ENCODE assay signal across 31 cellular contexts in genomic region chr3:184791134-184791533, GRCh38. TPM values are rescaled to one million over a fixed set of nuclear protein-coding genes. Genes with fewer than 3 reads are reported as not detected.
DNase-seq lines count a peak whose midpoint lies in the region; ATAC-seq and TF ChIP-seq lines count a peak whose summit lies in the region.
"Had no signal": no experiment of that assay in that cellular context is flagged by ENCODE, and none has a peak within 500 bp of the region (broad histone marks: within the 10 kb centered on the region; RNA-seq: fewer than 3 reads in every experiment).

No MANE protein-coding gene starts in this region.

- POLR2A ChIA-PET in WTC11 (lab: Charles Lee): no interaction called here

- H3K36me3 ChIP-seq in esophagus squamous epithelium: no peaks in the 10 kb centered on the region
- H3K36me3 ChIP-seq: gastrocnemius medialis, neural progenitor cell, right atrium auricular region, SJCRH30, tibial nerve had no signal

- DNase-seq in D341Med (ENCODE audit: low spot score) (peak; percentile 9), NCI-H1417 (lab: John Stamatoyannopoulos, UW) (peak in 2 of 3 experiments; percentile 68 to 81), NCI-H2227 treated with DMSO at 0.1 percent for 48 hours (lab: John Stamatoyannopoulos, UW) (peak; percentile 80), WTC11 (ENCODE audit: low spot score) (no peak), esophagus squamous epithelium (lab: John Stamatoyannopoulos, UW) (no peak), activated T-cell treated with anti-CD3 and anti-CD28 coated beads for 4 hours (no peak), CD1c-positive myeloid dendritic cell (ENCODE audit: extremely low spot score) (no peak)
- DNase-seq: activated CD4-positive, alpha-beta T cell treated with anti-CD3 and anti-CD28 coated beads for 36 hours; activated effector memory CD4-positive, alpha-beta T cell treated with anti-CD3 and anti-CD28 coated beads, Interleukin-2, amount 50 U/mL, for 16 hours; AML-193; CD8-positive, alpha-beta T cell; DMS79; gastrocnemius medialis; GF-D8; HCEC 1CT; mammary epithelial cell; NCI-H187; NCI-H524 treated with DMSO at 0.1 percent for 48 hours; SJCRH30; stimulated activated CD4-positive, alpha-beta T cell treated with anti-CD3 and anti-CD28 coated beads, Interleukin-2, amount 100 ng/mL, for 24 hours had no signal

- no peak for TF ChIP-seq POLR2A in esophagus squamous epithelium (IDR thresholded peaks at IDR 0.05)

- no peak overlapping the region for H3K27ac ChIP-seq in esophagus squamous epithelium
- H3K27ac ChIP-seq: A549, gastrocnemius medialis, hepatocyte, KMS-11, neural progenitor cell, right atrium auricular region, SJCRH30, tibial nerve had no signal

- intact Hi-C loops in esophagus squamous epithelium (cut with DNase I): no loop called here

- H3K27me3 ChIP-seq in esophagus squamous epithelium: no peaks in the 10 kb centered on the region
- H3K27me3 ChIP-seq: gastrocnemius medialis, hepatocyte, neural progenitor cell, right atrium auricular region, SJCRH30, tibial nerve had no signal

- H3K9me3 ChIP-seq in esophagus squamous epithelium: no peaks in the 10 kb centered on the region
- H3K9me3 ChIP-seq: A549, gastrocnemius medialis, right atrium auricular region, SJCRH30, tibial nerve had no signal

- H3K4me3 ChIP-seq in esophagus squamous epithelium: no peak overlapping the region
- H3K4me3 ChIP-seq: A549, gastrocnemius medialis, hepatocyte, neural progenitor cell, right atrium auricular region, SJCRH30, smooth muscle cell, tibial nerve had no signal

- 57 to 60% methylated on average over 2 of the region's 3 CpGs for WGBS in esophagus squamous epithelium, 2 donors

- TF ChIP-seq CTCF in WTC11 (IDR thresholded peaks at IDR 0.05) (no peak), esophagus squamous epithelium (IDR thresholded peaks at IDR 0.05) (no peak)

- no peaks in the 10 kb centered on the region; the same call in 1 of the 2 replicates for H3K27me3 Mint-ChIP-seq in WTC11 (ENCODE audit: low read depth)
- H3K27me3 Mint-ChIP-seq: activated CD4-positive, alpha-beta T cell treated with anti-CD3 and anti-CD28 coated beads for 36 hours had no signal

- no peak overlapping the region for H3K4me3 Mint-ChIP-seq in WTC11
- H3K4me3 Mint-ChIP-seq: activated CD4-positive, alpha-beta T cell treated with anti-CD3 and anti-CD28 coated beads for 36 hours; CD8-positive, alpha-beta T cell; central memory CD8-positive, alpha-beta T cell; dendritic cell treated with granulocyte-macrophage colony-stimulating factor and Interleukin-4, amounts not matched to agents 40 ng/mL and 50 ng/mL, for 4 days; neural progenitor cell; T-helper 1 cell treated with Interleukin-12 subunit alpha and Interleukin-12 subunit beta and Interleukin-4 antibody, amounts not matched to agents 30 μg/mL and 1 μg/mL, for 36 hours had no signal

- peaks cover 13% of the 10 kb centered on the region for H3K4me1 Mint-ChIP-seq in WTC11

- ATAC-seq in WTC11 (peak; percentile 56), HG02588 (IDR thresholded peaks at IDR 0.05; ENCODE audit: unreplicated experiment) (no peak)
- ATAC-seq: A549; activated CD4-positive, alpha-beta T cell treated with anti-CD3 and anti-CD28 coated beads for 36 hours; CD8-positive, alpha-beta T cell; gastrocnemius medialis had no signal

- H3K4me1 ChIP-seq in esophagus squamous epithelium: peaks cover 0 to 10% (median 4%) of the 10 kb centered on the region in 3 donors
- H3K4me1 ChIP-seq: A549 had no signal

- CTCF ChIA-PET in WTC11 (lab: Charles Lee): interaction anchor here (0.9 to 3.5 kb wide), 3 partner anchors 10 to 230 kb away, joined by 3 to 18 read pairs (median 3); partner anchors contain the start of gene EPHB3

- H3K36me3 Mint-ChIP-seq in WTC11: no peaks in the 10 kb centered on the region
- H3K36me3 Mint-ChIP-seq: CD8-positive, alpha-beta T cell; neural progenitor cell had no signal

- no peaks in the 10 kb centered on the region; the same call in 1 of the 2 replicates for H3K9me3 Mint-ChIP-seq in WTC11
- H3K9me3 Mint-ChIP-seq: CD8-positive, alpha-beta T cell; central memory CD8-positive, alpha-beta T cell; dendritic cell treated with granulocyte-macrophage colony-stimulating factor and Interleukin-4, amounts not matched to agents 40 ng/mL and 50 ng/mL, for 4 days; neural progenitor cell; T-helper 1 cell treated with Interleukin-12 subunit alpha and Interleukin-12 subunit beta and Interleukin-4 antibody, amounts not matched to agents 30 μg/mL and 1 μg/mL, for 36 hours had no signal

- no peak overlapping the region for H3K27ac Mint-ChIP-seq in WTC11
- H3K27ac Mint-ChIP-seq: activated CD4-positive, alpha-beta T cell treated with anti-CD3 and anti-CD28 coated beads for 36 hours; CD8-positive, alpha-beta T cell; dendritic cell treated with granulocyte-macrophage colony-stimulating factor and Interleukin-4, amounts not matched to agents 40 ng/mL and 50 ng/mL, for 4 days; neural progenitor cell; T-helper 1 cell treated with Interleukin-12 subunit alpha and Interleukin-12 subunit beta and Interleukin-4 antibody, amounts not matched to agents 30 μg/mL and 1 μg/mL, for 36 hours had no signal

TF ChIP-seq in WTC11, 78 proteins besides CTCF, POLR2A, EP300 and RAD21 (continues in another document):
- TF ChIP-seq GABPB1 (CRISPR knock-in tag; IDR thresholded peaks at IDR 0.05) (no peak), ELF4 (CRISPR knock-in tag; IDR thresholded peaks at IDR 0.05; ENCODE audit: low read depth) (no peak), CBFB (CRISPR knock-in tag; IDR thresholded peaks at IDR 0.05; ENCODE audit: low read depth) (no peak), KAT7 (CRISPR knock-in tag; IDR thresholded peaks at IDR 0.05; ENCODE audit: borderline replicate concordance) (no peak), ZNF263 (CRISPR knock-in tag; IDR thresholded peaks at IDR 0.05; ENCODE audit: low read depth) (no peak), USF2 (CRISPR knock-in tag; IDR thresholded peaks at IDR 0.05) (no peak), ZNF281 (CRISPR knock-in tag; IDR thresholded peaks at IDR 0.05) (no peak)
- TF ChIP-seq, protein P1, sequence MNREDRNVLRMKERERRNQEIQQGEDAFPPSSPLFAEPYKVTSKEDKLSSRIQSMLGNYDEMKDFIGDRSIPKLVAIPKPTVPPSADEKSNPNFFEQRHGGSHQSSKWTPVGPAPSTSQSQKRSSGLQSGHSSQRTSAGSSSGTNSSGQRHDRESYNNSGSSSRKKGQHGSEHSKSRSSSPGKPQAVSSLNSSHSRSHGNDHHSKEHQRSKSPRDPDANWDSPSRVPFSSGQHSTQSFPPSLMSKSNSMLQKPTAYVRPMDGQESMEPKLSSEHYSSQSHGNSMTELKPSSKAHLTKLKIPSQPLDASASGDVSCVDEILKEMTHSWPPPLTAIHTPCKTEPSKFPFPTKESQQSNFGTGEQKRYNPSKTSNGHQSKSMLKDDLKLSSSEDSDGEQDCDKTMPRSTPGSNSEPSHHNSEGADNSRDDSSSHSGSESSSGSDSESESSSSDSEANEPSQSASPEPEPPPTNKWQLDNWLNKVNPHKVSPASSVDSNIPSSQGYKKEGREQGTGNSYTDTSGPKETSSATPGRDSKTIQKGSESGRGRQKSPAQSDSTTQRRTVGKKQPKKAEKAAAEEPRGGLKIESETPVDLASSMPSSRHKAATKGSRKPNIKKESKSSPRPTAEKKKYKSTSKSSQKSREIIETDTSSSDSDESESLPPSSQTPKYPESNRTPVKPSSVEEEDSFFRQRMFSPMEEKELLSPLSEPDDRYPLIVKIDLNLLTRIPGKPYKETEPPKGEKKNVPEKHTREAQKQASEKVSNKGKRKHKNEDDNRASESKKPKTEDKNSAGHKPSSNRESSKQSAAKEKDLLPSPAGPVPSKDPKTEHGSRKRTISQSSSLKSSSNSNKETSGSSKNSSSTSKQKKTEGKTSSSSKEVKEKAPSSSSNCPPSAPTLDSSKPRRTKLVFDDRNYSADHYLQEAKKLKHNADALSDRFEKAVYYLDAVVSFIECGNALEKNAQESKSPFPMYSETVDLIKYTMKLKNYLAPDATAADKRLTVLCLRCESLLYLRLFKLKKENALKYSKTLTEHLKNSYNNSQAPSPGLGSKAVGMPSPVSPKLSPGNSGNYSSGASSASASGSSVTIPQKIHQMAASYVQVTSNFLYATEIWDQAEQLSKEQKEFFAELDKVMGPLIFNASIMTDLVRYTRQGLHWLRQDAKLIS (CRISPR knock-in tag; IDR thresholded peaks at IDR 0.05; ENCODE audit: borderline replicate concordance): no peak

RNA-seq across cellular contexts. Expression of gene VPS8, which starts 20.8 kb away (rescaled TPM):
- total RNA-seq in WTC11 (2021): 44.9 to 49.5 TPM (median 46.1 TPM) in 3 replicates
- total RNA-seq in esophagus squamous epithelium: 10 to 100 TPM; 23.7 to 61.8 (median 37.1) TPM

Comparison
In these comparisons a context has a peak if more than half of its experiments do, and no peak if none do; other contexts are left out.
1. DNase-seq: peak in D341Med (single experiment), NCI-H1417 (2 of 3) and NCI-H2227 treated with DMSO at 0.1 percent for 48 hours (single experiment); none in WTC11 (single experiment), esophagus squamous epithelium (single experiment), activated T-cell treated with anti-CD3 and anti-CD28 coated beads for 4 hours (single experiment) and CD1c-positive myeloid dendritic cell (single experiment).